ENCODE assay signal across 17 cellular contexts in the genomic region with DNA sequence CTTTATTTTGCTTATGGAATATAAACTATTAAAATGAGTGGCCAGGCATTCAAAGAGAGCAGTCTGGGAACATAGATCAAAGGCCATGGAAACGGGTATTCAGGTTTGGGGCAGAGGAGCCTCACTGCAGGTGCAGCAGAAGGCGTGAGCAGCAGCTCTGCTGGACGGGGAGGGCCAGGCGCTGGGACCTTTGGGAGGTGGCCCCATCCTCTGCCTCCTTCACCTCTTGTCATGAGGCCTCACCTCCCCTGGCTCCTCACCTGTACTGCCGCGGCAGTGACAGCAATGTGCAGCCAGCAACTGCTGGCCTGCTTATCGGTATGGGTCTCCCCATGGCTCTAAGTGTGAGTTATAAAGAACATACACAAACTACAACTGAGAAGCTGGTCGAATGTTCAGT.
DNase-seq lines count a peak whose midpoint lies in the region; ATAC-seq and TF ChIP-seq lines count a peak whose summit lies in the region.
"Had no signal": no experiment of that assay in that cellular context is flagged by ENCODE, and none has a peak within 500 bp of the region (broad histone marks: within the 10 kb centered on the region; RNA-seq: fewer than 3 reads in every experiment).

No MANE protein-coding gene starts in this region.

- H3K4me3 ChIP-seq in KMS-11 (IDR thresholded peaks at IDR 0.05; ENCODE audit: insufficient read depth, low read depth, low read length) (no peak overlapping the region), Panc1 (ENCODE audit: low read depth in 2 of 2, low read length in 2 of 2) (no peak overlapping the region), mesenchymal stem cell (ENCODE audit: insufficient read depth in 1 of 2, low read depth in 1 of 2, low read length in 2 of 2) (no peak overlapping the region), ascending aorta (no peak overlapping the region)

- H3K27me3 ChIP-seq in KMS-11 (ENCODE audit: insufficient read depth, low read depth) (no peaks in the 10 kb centered on the region), Panc1 (ENCODE audit: control insufficient read depth, insufficient read depth, low read length) (no peaks in the 10 kb centered on the region), mesenchymal stem cell (ENCODE audit: control insufficient read depth in 1 of 2, insufficient read depth in 1 of 2, low read length in 2 of 2) (no peaks in the 10 kb centered on the region), ascending aorta (no peaks in the 10 kb centered on the region)

- H4K8ac ChIP-seq in mesenchymal stem cell (ENCODE audit: low read length), result no peak overlapping the region

- no peak overlapping the region for H3K4me3 Mint-ChIP-seq in MCF 10A (ENCODE audit: unreplicated experiment)

- H3K36me3 ChIP-seq in KMS-11 (ENCODE audit: insufficient read depth), result no peaks in the 10 kb centered on the region
- no peaks in the 10 kb centered on the region for H3K36me3 ChIP-seq in Panc1 (ENCODE audit: control insufficient read depth, insufficient read depth, low read length)
- peaks cover 0 to 44% of the 10 kb centered on the region in 2 experiments for H3K36me3 ChIP-seq in mesenchymal stem cell (ENCODE audit: control insufficient read depth in 1 of 2, insufficient read depth in 2 of 2, low read depth in 1 of 2, low read length in 2 of 2)
- H3K36me3 ChIP-seq in ascending aorta, result peaks cover 6 to 46% of the 10 kb centered on the region in 2 donors

- peaks cover 5% of the 10 kb centered on the region for H3K36me3 Mint-ChIP-seq in MCF 10A (ENCODE audit: insufficient read depth, unreplicated experiment)

- BruUV-seq in Panc1 (replicated peaks; lab: Mats Ljungman, UMichigan), result no TSS peak
- BruUV-seq in MCF 10A (replicated peaks; lab: Mats Ljungman, UMichigan), result no TSS peak

- CTCF ChIA-PET in Panc1 (lab: Charles Lee), result no interaction called here
- CTCF ChIA-PET in MCF 10A (lab: Yijun Ruan, JAX), result interaction anchor here (0.6 to 2.2 kb wide), 5 partner anchors 11 to 134 kb away, joined by 3 to 6 read pairs (median 4); no protein-coding TSS in a partner anchor

- TF ChIP-seq CTCF in KMS-11 (conservative IDR thresholded peaks at IDR 0.05; ENCODE audit: low read depth, low read length) (no peak), Panc1 (IDR thresholded peaks at IDR 0.05) (no peak), ascending aorta (IDR thresholded peaks at IDR 0.05) (no peak), MCF 10A (IDR thresholded peaks at IDR 0.05; ENCODE audit: unreplicated experiment) (no peak)

- H3K9me3 ChIP-seq in Panc1 (ENCODE audit: control insufficient read depth, insufficient read depth, low read depth, low read length), result no peaks in the 10 kb centered on the region
- H3K9me3 ChIP-seq in mesenchymal stem cell (ENCODE audit: control insufficient read depth, low read length), result peaks cover 8% of the 10 kb centered on the region
- no peaks in the 10 kb centered on the region for H3K9me3 ChIP-seq in ascending aorta

- H4K20me1 ChIP-seq in KMS-11 (ENCODE audit: insufficient read depth), result no peaks in the 10 kb centered on the region

- H2AFZ ChIP-seq in KMS-11 (ENCODE audit: low read depth), result peak overlapping the region; percentile 88
- H2AFZ ChIP-seq in mesenchymal stem cell (ENCODE audit: low read depth, low read length), result no peak overlapping the region

- no peaks in the 10 kb centered on the region for H3K79me1 ChIP-seq in mesenchymal stem cell (replicated peaks; ENCODE audit: low read length, poor library complexity, severe bottlenecking)

- H2BK12ac ChIP-seq in mesenchymal stem cell (ENCODE audit: low read length in 2 of 2), result no peak overlapping the region

- POLR2A ChIA-PET in Panc1 (lab: Charles Lee) (no interaction called here), MCF 10A (lab: Yijun Ruan, JAX) (interaction anchor here (0.7 kb wide), 1 partner anchor 11 kb away, joined by 3 read pairs; no protein-coding TSS in a partner anchor)

- no peak overlapping the region for H2BK120ac ChIP-seq in mesenchymal stem cell (ENCODE audit: low read depth, low read length)

- H4K91ac ChIP-seq in mesenchymal stem cell (ENCODE audit: low read length), result peak overlapping the region; percentile 56

- H2BK15ac ChIP-seq in mesenchymal stem cell (ENCODE audit: low read depth, poor library complexity, severe bottlenecking), result no peak overlapping the region

- H3K9ac ChIP-seq in KMS-11, result peak overlapping the region; percentile 69
- no peak overlapping the region for H3K9ac ChIP-seq in mesenchymal stem cell (ENCODE audit: low read length)

- 0 out of 2 replicates have a peak, but pooled peaks have one; percentile 26 for ATAC-seq in Panc1

- no peak overlapping the region for H2BK5ac ChIP-seq in mesenchymal stem cell (ENCODE audit: low read depth, low read length, poor library complexity, severe bottlenecking)

- intact Hi-C loops in Panc1 (cut with micrococcal nuclease; ENCODE audit: unreplicated experiment), result no loop called here
- intact Hi-C loops in ascending aorta (cut with DNase I), result no loop called here
- intact Hi-C loops in MCF 10A (cut with micrococcal nuclease), result no loop called here

- no peak overlapping the region for H3K27ac Mint-ChIP-seq in MCF 10A (ENCODE audit: low read depth, unreplicated experiment)

- H3K27ac ChIP-seq in KMS-11, result peak overlapping the region; percentile 84
- no peak overlapping the region for H3K27ac ChIP-seq in Panc1 (ENCODE audit: low read length)
- H3K27ac ChIP-seq in mesenchymal stem cell (ENCODE audit: low read length, poor library complexity, severe bottlenecking), result no peak overlapping the region
- peak overlapping the region; percentile 21 for H3K27ac ChIP-seq in temporal lobe (ENCODE audit: low read depth, low read length)
- H3K27ac ChIP-seq in ascending aorta, result no peak overlapping the region
- H3K27ac ChIP-seq: RWPE1 had no signal

- no peak overlapping the region for H3K14ac ChIP-seq in mesenchymal stem cell (ENCODE audit: low read length in 2 of 2)

- DNase-seq in Panc1 (ENCODE audit: low read depth, low spot score) (no peak), mesenchymal stem cell (no peak), ascending aorta (ENCODE audit: low spot score in 2 of 2) (no peak), MCF 10A (ENCODE audit: unreplicated experiment) (no peak)
- DNase-seq in activated naive CD4-positive, alpha-beta T cell treated with Interleukin-2 at 50 U/mL for 16 hours, result no peak
- DNase-seq: COR-L47, DMS79, GOT3, NCI-H1048, NCI-H146, NCI-H2081 treated with DMSO at 0.1 percent for 48 hours, NCI-H2227 treated with DMSO at 0.1 percent for 48 hours, NCI-H526 treated with DMSO at 0.1 percent for 48 hours, SW 1271 had no signal

- H3K9me3 Mint-ChIP-seq in MCF 10A (ENCODE audit: unreplicated experiment), result no peaks in the 10 kb centered on the region

- in situ Hi-C loops in Panc1 (cut with HindIII; ENCODE audit: low pct_unique_long_range_greater_than_20kb, low sequenced_read_pairs), result no loop called here

- H3K4me1 Mint-ChIP-seq in MCF 10A (ENCODE audit: insufficient read depth, unreplicated experiment), result no peaks in the 10 kb centered on the region

- H3K4me2 ChIP-seq in KMS-11 (peak overlapping the region; percentile 81), mesenchymal stem cell (ENCODE audit: low read length, poor library complexity, severe bottlenecking) (no peak overlapping the region)

- H3K4me1 ChIP-seq in KMS-11 (ENCODE audit: low read depth, poor library complexity, severe bottlenecking) (peaks cover 40% of the 10 kb centered on the region), Panc1 (ENCODE audit: control insufficient read depth, insufficient read depth, low read length) (no peaks in the 10 kb centered on the region), mesenchymal stem cell (ENCODE audit: control insufficient read depth, insufficient read depth, low read depth, low read length) (no peaks in the 10 kb centered on the region), ascending aorta (no peaks in the 10 kb centered on the region)

- no peaks in the 10 kb centered on the region for H3K79me2 ChIP-seq in KMS-11 (ENCODE audit: insufficient read depth, low read depth)

- 82% methylated on average over 5 of the region's 8 CpGs for WGBS in mesenchymal stem cell

- H3K18ac ChIP-seq in mesenchymal stem cell (ENCODE audit: low read depth in 1 of 2, low read length in 2 of 2), result no peak overlapping the region

- no peaks in the 10 kb centered on the region for H3K27me3 Mint-ChIP-seq in MCF 10A (ENCODE audit: insufficient read depth, unreplicated experiment)

- no peak overlapping the region for H2AK5ac ChIP-seq in mesenchymal stem cell (ENCODE audit: low read length, severe bottlenecking)

- H3K23ac ChIP-seq in mesenchymal stem cell (ENCODE audit: low read length in 2 of 2), result no peak overlapping the region

- H3K4ac ChIP-seq in mesenchymal stem cell (ENCODE audit: low read depth in 1 of 2, low read length in 2 of 2), result no peak overlapping the region

Comparison
In these comparisons a context has a peak if more than half of its experiments do, and no peak if none do; other contexts are left out.
1. H3K27ac ChIP-seq: peak in KMS-11 (single experiment) and temporal lobe (single experiment); none in Panc1 (single experiment), mesenchymal stem cell (single experiment) and ascending aorta (0 of 2).